Comparison of ENCODE assay signal across 10 cellular contexts in genomic region chr13:37701972-37702371, GRCh38.
A peak's percentile ranks its signal among the peaks of the same experiment; 100 is the strongest.
DNase-seq lines count a peak whose midpoint lies in the region; ATAC-seq and TF ChIP-seq lines count a peak whose summit lies in the region.
"Had no signal": no experiment of that assay in that cellular context is flagged by ENCODE, and none has a peak within 500 bp of the region (broad histone marks: within the 10 kb centered on the region; RNA-seq: fewer than 3 reads in every experiment).

No MANE protein-coding gene starts in this region.

- H2BK12ac ChIP-seq in trophoblast cell (ENCODE audit: low read length): no peak overlapping the region

- no peak overlapping the region for H3K18ac ChIP-seq in trophoblast cell (ENCODE audit: low read length)

- H4K8ac ChIP-seq in trophoblast cell (ENCODE audit: low read depth, low read length): no peak overlapping the region

- TF ChIP-seq CTCF in PC-3 (conservative IDR thresholded peaks at IDR 0.05; ENCODE audit: low read depth, low read length) (no peak), epithelial cell of proximal tubule (conservative IDR thresholded peaks at IDR 0.05; ENCODE audit: low read depth, low read length) (no peak), esophagus muscularis mucosa (IDR thresholded peaks at IDR 0.05) (no peak)

- no peak for TF ChIP-seq EP300 in esophagus muscularis mucosa (IDR thresholded peaks at IDR 0.05)

- H3K23ac ChIP-seq in trophoblast cell (ENCODE audit: low read length): no peak overlapping the region

- H3K79me2 ChIP-seq in PC-3 (ENCODE audit: low read length): no peaks in the 10 kb centered on the region
- no peaks in the 10 kb centered on the region for H3K79me2 ChIP-seq in trophoblast cell (ENCODE audit: control insufficient read depth, insufficient read depth, low read length, poor library complexity)

- H2AK5ac ChIP-seq in trophoblast cell (ENCODE audit: low read length): no peak overlapping the region

- CTCF ChIA-PET in PC-3 (lab: Charles Lee): no interaction called here

- intact Hi-C loops in PC-3 (cut with micrococcal nuclease) (no loop called here), esophagus muscularis mucosa (cut with DNase I) (no loop called here)

- no peaks in the 10 kb centered on the region for H3K27me3 ChIP-seq in PC-3 (ENCODE audit: low read length)
- no peaks in the 10 kb centered on the region for H3K27me3 ChIP-seq in trophoblast cell (ENCODE audit: insufficient read depth, low read length)
- H3K27me3 ChIP-seq in esophagus muscularis mucosa: no peaks in the 10 kb centered on the region
- no peaks in the 10 kb centered on the region for H3K27me3 ChIP-seq in effector memory CD4-positive, alpha-beta T cell (replicated peaks; ENCODE audit: control insufficient read depth, insufficient read depth, low read length, poor library complexity, severe bottlenecking)

- no peak overlapping the region for H2BK120ac ChIP-seq in trophoblast cell (ENCODE audit: insufficient read depth, low read length, poor library complexity)

- TF ChIP-seq POLR2A in esophagus muscularis mucosa (IDR thresholded peaks at IDR 0.05; ENCODE audit: low read depth): no peak

- BruUV-seq in PC-3 (replicated peaks; lab: Mats Ljungman, UMichigan): no TSS peak

- H3K4me2 ChIP-seq in PC-3 (ENCODE audit: low read length) (no peak overlapping the region), trophoblast cell (ENCODE audit: low read length) (no peak overlapping the region)

- POLR2A ChIA-PET in PC-3 (lab: Charles Lee; ENCODE audit: unreplicated experiment): no interaction called here

- no peak overlapping the region for H3K4ac ChIP-seq in trophoblast cell (ENCODE audit: low read depth, low read length)

- ATAC-seq in PC-3 (no peak), HG02759 (IDR thresholded peaks at IDR 0.05; ENCODE audit: unreplicated experiment) (no peak)
- ATAC-seq: activated CD8-positive, alpha-beta memory T cell treated with anti-CD3 and anti-CD28 coated beads, Interleukin-2, amount 10 ng/mL, durations not matched to agents 7 days and 5 days had no signal

- H3K4me3 ChIP-seq in PC-3 (ENCODE audit: low read length): no peak overlapping the region
- no peak overlapping the region for H3K4me3 ChIP-seq in epithelial cell of proximal tubule (ENCODE audit: low read depth, low read length)
- H3K4me3 ChIP-seq in trophoblast cell (ENCODE audit: low read depth, low read length): no peak overlapping the region
- no peak overlapping the region for H3K4me3 ChIP-seq in esophagus muscularis mucosa
- no peak overlapping the region for H3K4me3 ChIP-seq in effector memory CD4-positive, alpha-beta T cell (ENCODE audit: insufficient read depth, low read depth, low read length, poor library complexity, severe bottlenecking)

- H3K9me3 ChIP-seq in PC-3 (ENCODE audit: low read length) (no peaks in the 10 kb centered on the region), trophoblast cell (ENCODE audit: insufficient read depth, low read depth, low read length) (no peaks in the 10 kb centered on the region), esophagus muscularis mucosa (no peaks in the 10 kb centered on the region)
- no peaks in the 10 kb centered on the region for H3K9me3 ChIP-seq in effector memory CD4-positive, alpha-beta T cell (ENCODE audit: control insufficient read depth, low read length)

- no peaks in the 10 kb centered on the region for H3F3A ChIP-seq in PC-3 (ENCODE audit: low read length, unreplicated experiment)

- H4K91ac ChIP-seq in trophoblast cell (ENCODE audit: low read depth, low read length): no peak overlapping the region

- H4K20me1 ChIP-seq in PC-3 (ENCODE audit: low read length): no peaks in the 10 kb centered on the region

- H3K36me3 ChIP-seq in PC-3 (ENCODE audit: low read depth, low read length) (no peaks in the 10 kb centered on the region), trophoblast cell (ENCODE audit: control insufficient read depth in 1 of 2, insufficient read depth in 2 of 2, low read length in 2 of 2) (no peaks in the 10 kb centered on the region), esophagus muscularis mucosa (no peaks in the 10 kb centered on the region)
- H3K36me3 ChIP-seq in effector memory CD4-positive, alpha-beta T cell (ENCODE audit: control insufficient read depth, insufficient read depth, low read length): no peaks in the 10 kb centered on the region

- H4K12ac ChIP-seq in trophoblast cell (ENCODE audit: low read depth, low read length): no peak overlapping the region

- H3K4me1 ChIP-seq in PC-3 (ENCODE audit: insufficient read depth, low read length) (peaks cover 6% of the 10 kb centered on the region; the same call in 1 of the 2 replicates), trophoblast cell (ENCODE audit: control insufficient read depth in 1 of 2, insufficient read depth in 2 of 2, low read length in 2 of 2) (no peaks in the 10 kb centered on the region), esophagus muscularis mucosa (no peaks in the 10 kb centered on the region)
- H3K4me1 ChIP-seq in effector memory CD4-positive, alpha-beta T cell (ENCODE audit: control insufficient read depth, insufficient read depth, low read length, poor library complexity, severe bottlenecking): no peaks in the 10 kb centered on the region

- WGBS in trophoblast cell (ENCODE audit: extremely low coverage, insufficient coverage, insufficient read length): no CpG with 5 or more reads among the region's 4 CpGs
- 60% methylated on average over 4 of the region's 4 CpGs for WGBS in esophagus muscularis mucosa

- H3K79me1 ChIP-seq in trophoblast cell (ENCODE audit: low read length): no peaks in the 10 kb centered on the region

- no peak overlapping the region for H2AFZ ChIP-seq in PC-3 (ENCODE audit: low read length)
- H2AFZ ChIP-seq in trophoblast cell (ENCODE audit: insufficient read depth, low read length, poor library complexity): no peak overlapping the region

- H3K14ac ChIP-seq in trophoblast cell (ENCODE audit: low read length): no peak overlapping the region

- H3K27ac ChIP-seq in PC-3 (ENCODE audit: low read length) (no peak overlapping the region), trophoblast cell (ENCODE audit: low read depth, low read length) (no peak overlapping the region), esophagus muscularis mucosa (replicated peaks in 1 of 4) (no peak overlapping the region)
- H3K27ac ChIP-seq in effector memory CD4-positive, alpha-beta T cell (ENCODE audit: insufficient read depth, low read length, poor library complexity, severe bottlenecking): no peak overlapping the region

- no peaks in the 10 kb centered on the region for H3K9me2 ChIP-seq in PC-3 (replicated peaks; ENCODE audit: low read length)

- H3K9ac ChIP-seq in PC-3 (ENCODE audit: low read length) (no peak overlapping the region), trophoblast cell (ENCODE audit: low read length) (no peak overlapping the region)

- H2BK5ac ChIP-seq in trophoblast cell (ENCODE audit: low read depth, low read length, poor library complexity): no peak overlapping the region

- peak; percentile 0 for DNase-seq in Daoy (ENCODE audit: low read depth)
- DNase-seq in PC-3: peak; percentile 50
- peak; percentile 89 for DNase-seq in epithelial cell of proximal tubule (ENCODE audit: low read depth)
- DNase-seq in trophoblast cell: peak; percentile 78 to 91
- DNase-seq in esophagus muscularis mucosa (ENCODE audit: extremely low spot score): no peak
- no peak for DNase-seq in NK-92 treated with Interleukin-12 subunit alpha and Interleukin-12 subunit beta, amount 100 ng/mL, for 24 hours (lab: John Stamatoyannopoulos, UW)
- DNase-seq in effector memory CD4-positive, alpha-beta T cell: no peak
- DNase-seq: activated CD8-positive, alpha-beta memory T cell treated with anti-CD3 and anti-CD28 coated beads, Interleukin-2, amount 10 ng/mL, durations not matched to agents 7 days and 5 days; NCI-H2081 treated with DMSO at 0.1 percent for 48 hours had no signal

Comparison
In these comparisons a context has a peak if more than half of its experiments do, and no peak if none do; other contexts are left out.
1. DNase-seq: peak in Daoy (single experiment), PC-3 (single experiment), epithelial cell of proximal tubule (single experiment) and trophoblast cell (2 of 2); none in esophagus muscularis mucosa (single experiment), NK-92 treated with Interleukin-12 subunit alpha and Interleukin-12 subunit beta, amount 100 ng/mL, for 24 hours (single experiment) and effector memory CD4-positive, alpha-beta T cell (0 of 3).